ENCODE assay signal across 8 cellular contexts in genomic region chr6:83430606-83431544, GRCh38. TPM values are rescaled to one million over a fixed set of nuclear protein-coding genes. Genes with fewer than 3 reads are reported as not detected.
DNase-seq lines count a peak whose midpoint lies in the region; ATAC-seq, FAIRE-seq and TF ChIP-seq lines count a peak whose summit lies in the region.

Gene ME1 (minus strand): TSS chr6:83431051. CDS start chr6:83430954, 97 bp downstream.

- H3K27me3 Mint-ChIP-seq in activated naive CD8-positive, alpha-beta T cell treated with anti-CD3 and anti-CD28 coated beads, Interleukin-2, amount 50 U/mL, for 24 hours: peaks cover 18% of the 10 kb centered on the region
- H3K27me3 Mint-ChIP-seq in osteocyte (ENCODE audit: unreplicated experiment): no peaks in the 10 kb centered on the region

- POLR2A ChIA-PET in AG04450 (lab: Yijun Ruan, JAX): no interaction called here

- peak within 1 kb of the TSS; percentile 63 for H3K27ac ChIP-seq in AG04450 (ENCODE audit: low read depth, low read length)

- ATAC-seq in HG02943 (IDR thresholded peaks at IDR 0.05; ENCODE audit: low read depth, unreplicated experiment): peak; percentile 81
- ATAC-seq in activated naive CD8-positive, alpha-beta T cell treated with anti-CD3 and anti-CD28 coated beads, Interleukin-2, amount 50 U/mL, for 24 hours: peak; percentile 61

- H3K36me3 Mint-ChIP-seq in activated naive CD8-positive, alpha-beta T cell treated with anti-CD3 and anti-CD28 coated beads, Interleukin-2, amount 50 U/mL, for 24 hours (ENCODE audit: low read depth): no peaks in the 10 kb centered on the region
- peaks cover 11% of the 10 kb centered on the region for H3K36me3 Mint-ChIP-seq in osteocyte (ENCODE audit: unreplicated experiment)

- DNase-seq in AG04450 (ENCODE audit: low read depth, low spot score): peak; percentile 43
- DNase-seq in NCI-H82 (lab: John Stamatoyannopoulos, UW): peak; percentile 76
- DNase-seq in activated naive CD8-positive, alpha-beta T cell treated with anti-CD3 and anti-CD28 coated beads, Interleukin-2, amount 50 U/mL, for 24 hours: peak; percentile 19
- DNase-seq in head of caudate nucleus: peak; percentile 62 to 94 (median 84)
- DNase-seq in osteocyte (ENCODE audit: extremely low spot score, unreplicated experiment): peak; percentile 92
- peak; percentile 82 for DNase-seq in urothelium cell line (ENCODE audit: low spot score)

- TF ChIP-seq CTCF in AG04450 (IDR thresholded peaks at IDR 0.05; ENCODE audit: low read depth, low read length) (no peak), osteocyte (IDR thresholded peaks at IDR 0.05) (no peak)

- peaks cover 3% of the 10 kb centered on the region for H3K4me1 Mint-ChIP-seq in activated naive CD8-positive, alpha-beta T cell treated with anti-CD3 and anti-CD28 coated beads, Interleukin-2, amount 50 U/mL, for 24 hours
- H3K4me1 Mint-ChIP-seq in osteocyte (ENCODE audit: unreplicated experiment): peaks cover 47% of the 10 kb centered on the region

- H3K9me3 ChIP-seq in AG04450 (ENCODE audit: control insufficient read depth, insufficient read depth, low read length): no peaks in the 10 kb centered on the region; the same call in 1 of the 2 replicates

- H3K4me3 Mint-ChIP-seq in activated naive CD8-positive, alpha-beta T cell treated with anti-CD3 and anti-CD28 coated beads, Interleukin-2, amount 50 U/mL, for 24 hours: peak within 1 kb of the TSS; percentile 43
- peak within 1 kb of the TSS; percentile 82 for H3K4me3 Mint-ChIP-seq in osteocyte (ENCODE audit: unreplicated experiment)

- H3K9me3 Mint-ChIP-seq in activated naive CD8-positive, alpha-beta T cell treated with anti-CD3 and anti-CD28 coated beads, Interleukin-2, amount 50 U/mL, for 24 hours: no peaks in the 10 kb centered on the region
- peaks cover 6% of the 10 kb centered on the region for H3K9me3 Mint-ChIP-seq in osteocyte (ENCODE audit: unreplicated experiment)

- no peak within 1 kb of the TSS for H3K27ac Mint-ChIP-seq in activated naive CD8-positive, alpha-beta T cell treated with anti-CD3 and anti-CD28 coated beads, Interleukin-2, amount 50 U/mL, for 24 hours
- peak within 1 kb of the TSS; percentile 94 for H3K27ac Mint-ChIP-seq in osteocyte (ENCODE audit: unreplicated experiment)

- peak within 1 kb of the TSS; percentile 68 for H3K4me3 ChIP-seq in AG04450 (ENCODE audit: low read depth, low read length)

- peak; percentile 57 for TF ChIP-seq POLR2A in GM18526 (IDR thresholded peaks at IDR 0.05; ENCODE audit: extremely low read depth, insufficient read length)

- H3K27me3 ChIP-seq in AG04450 (ENCODE audit: control insufficient read depth, insufficient read depth, low read length): no peaks in the 10 kb centered on the region

- intact Hi-C loops in head of caudate nucleus (cut with DNase I): no loop called here

- FAIRE-seq in urothelium cell line (lab: Jason Lieb, UNC): no peak

- CTCF ChIA-PET in AG04450 (lab: Charles Lee): interaction anchor here (1.0 kb wide), 1 partner anchor 365 kb away, joined by 3 read pairs; the partner anchor contains the start of gene UBE3D

RNA-seq across cellular contexts. Expression of gene ME1, which starts in this region (rescaled TPM):
- 29.3 and 31.8 TPM in 2 replicates for polyA plus RNA-seq in AG04450 (2011; rRNA removed)
- 19.2 and 30.4 TPM in 2 replicates for polyA minus RNA-seq in AG04450 (2011; rRNA and poly(A)+ RNA removed)
- total RNA-seq in osteocyte: 26.3 and 28.0 TPM in 2 replicates

Comparison
In these comparisons a context has a peak if more than half of its experiments do, and no peak if none do; other contexts are left out.
1. Peak in every context shown above with its lines: DNase-seq, ATAC-seq, H3K4me3 ChIP-seq and H3K27ac ChIP-seq.
2. DNase-seq: peak in every context shown above with its lines; median percentile 92 in osteocyte; 84 in head of caudate nucleus; 82 in urothelium cell line; 76 in NCI-H82; 43 in AG04450; 19 in activated naive CD8-positive, alpha-beta T cell treated with anti-CD3 and anti-CD28 coated beads, Interleukin-2, amount 50 U/mL, for 24 hours.